In the genomic region with DNA sequence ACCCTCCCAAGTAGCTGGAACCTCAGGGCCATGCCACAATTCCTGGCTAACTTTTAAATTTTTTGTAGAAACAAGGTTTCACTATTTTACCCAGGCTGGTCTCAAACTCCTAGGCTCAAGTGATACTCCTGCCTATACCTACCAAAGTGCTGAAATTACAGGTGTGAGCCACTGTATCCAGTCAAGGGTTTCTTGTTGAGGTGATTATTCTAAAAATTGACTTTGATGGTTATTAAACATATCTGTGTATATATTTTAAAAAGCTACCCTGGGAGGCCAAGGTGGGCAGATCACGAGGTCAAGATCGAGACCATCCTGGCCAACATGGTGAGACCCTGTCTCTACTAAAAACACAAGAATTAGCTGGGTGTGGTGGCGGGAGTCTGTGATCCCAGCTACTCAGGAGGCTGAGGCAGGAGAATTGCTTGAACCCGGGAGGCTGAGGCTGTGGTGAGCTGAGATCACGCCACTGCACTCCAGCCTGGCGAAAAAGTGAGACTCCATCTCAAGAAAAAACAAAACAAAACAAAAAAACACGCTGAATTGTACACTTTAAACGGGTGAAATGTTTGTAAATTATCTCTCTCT, we compare ENCODE assay signal across 21 cellular contexts. TPM values are rescaled to one million over a fixed set of nuclear protein-coding genes. Genes with fewer than 3 reads are reported as not detected.
A peak's percentile ranks its signal among the peaks of the same experiment; 100 is the strongest.
DNase-seq lines count a peak whose midpoint lies in the region; ATAC-seq, FAIRE-seq and TF ChIP-seq lines count a peak whose summit lies in the region.
"Had no signal": no experiment of that assay in that cellular context is flagged by ENCODE, and none has a peak within 500 bp of the region (broad histone marks: within the 10 kb centered on the region; RNA-seq: fewer than 3 reads in every experiment).

No MANE protein-coding gene starts in this region.

- H3K14ac ChIP-seq in trophoblast cell (ENCODE audit: low read length), result no peak overlapping the region

- intact Hi-C loops in K562 (cut with micrococcal nuclease), result no loop called here

- H3K4me1 ChIP-seq in K562 (replicated peaks in 1 of 2; ENCODE audit: control insufficient read depth in 2 of 2, insufficient read depth in 2 of 2, low read length in 2 of 2) (peaks cover 16 to 19% of the 10 kb centered on the region in 2 experiments), trophoblast cell (ENCODE audit: control insufficient read depth in 1 of 2, insufficient read depth in 2 of 2, low read length in 2 of 2) (peaks cover 4 to 7% of the 10 kb centered on the region in 2 experiments)

- no peaks in the 10 kb centered on the region for H3K9me3 Mint-ChIP-seq in immature natural killer cell
- H3K9me3 Mint-ChIP-seq: CD4-positive, CD25-positive, alpha-beta regulatory T cell; CD8-positive, alpha-beta T cell; GM23338; H9 had no signal

- TF ChIP-seq EP300 in K562 (IDR thresholded peaks at IDR 0.05; ENCODE audit: low read length), result no peak

- no TSS peak for BruUV-seq in K562 (replicated peaks; lab: Mats Ljungman, UMichigan)

- H3K79me1 ChIP-seq in trophoblast cell (ENCODE audit: low read length), result peaks cover 9% of the 10 kb centered on the region

- no peak overlapping the region for H4K8ac ChIP-seq in trophoblast cell (ENCODE audit: low read depth, low read length)

- H3K9me1 ChIP-seq in K562 (ENCODE audit: control insufficient read depth, insufficient read depth, low read length), result peaks cover 4% of the 10 kb centered on the region

- no peak overlapping the region for H2BK12ac ChIP-seq in trophoblast cell (ENCODE audit: low read length)

- in situ Hi-C loops in K562 (cut with MboI), result no loop called here
- in situ Hi-C loops in brain microvascular endothelial cell (cut with HindIII; ENCODE audit: low pct_ligation_motif_present, low sequenced_read_pairs), result no loop called here

- no peak for FAIRE-seq in K562 (lab: Jason Lieb, UNC)
- FAIRE-seq: D721Med, GM12878, GM18507 had no signal

- POLR2A ChIA-PET in K562 (lab: Yijun Ruan, JAX), result interaction anchor here (0.7 to 45.6 kb wide), 7 partner anchors 11 to 55 kb away, joined by 3 to 1351 read pairs (median 6); partner anchors contain the start of gene MAPK1

- H3K36me3 ChIP-seq in K562 (ENCODE audit: control insufficient read depth, insufficient read depth, low read length) (peaks cover 25% of the 10 kb centered on the region; the same call in 2 of the 3 replicates), trophoblast cell (ENCODE audit: control insufficient read depth in 1 of 2, insufficient read depth in 2 of 2, low read length in 2 of 2) (no peaks in the 10 kb centered on the region), brain microvascular endothelial cell (replicated peaks) (no peaks in the 10 kb centered on the region)

- no peak overlapping the region for H3K18ac ChIP-seq in trophoblast cell (ENCODE audit: low read length)

- TF ChIP-seq CTCF in K562 (IDR thresholded peaks at IDR 0.05 in 2 of 3, conservative IDR thresholded peaks at IDR 0.05 in 1 of 3; ENCODE audit: insufficient read depth in 2 of 3, low read depth in 1 of 3, low read length in 3 of 3) (no peak), brain microvascular endothelial cell (IDR thresholded peaks at IDR 0.05; ENCODE audit: low read depth, low read length, missing control alignments) (no peak)

- H2BK5ac ChIP-seq in trophoblast cell (ENCODE audit: low read depth, low read length, poor library complexity), result no peak overlapping the region

- H2BK120ac ChIP-seq in trophoblast cell (ENCODE audit: insufficient read depth, low read length, poor library complexity), result no peak overlapping the region

- no peak overlapping the region for H3K23ac ChIP-seq in trophoblast cell (ENCODE audit: low read length)

- H3K4me2 ChIP-seq in K562 (ENCODE audit: insufficient read depth, low read length), result no peak overlapping the region
- no peak overlapping the region for H3K4me2 ChIP-seq in trophoblast cell (ENCODE audit: low read length)
- H3K4me2 ChIP-seq: BLaER1, GM23338 had no signal

- no peak overlapping the region for H2AFZ ChIP-seq in K562 (ENCODE audit: low read depth, low read length)
- no peak overlapping the region for H2AFZ ChIP-seq in trophoblast cell (ENCODE audit: insufficient read depth, low read length, poor library complexity)
- H2AFZ ChIP-seq: GM23338 had no signal

- H3K9me3 ChIP-seq in K562 (replicated peaks; ENCODE audit: control insufficient read depth, insufficient read depth, low read depth, low read length) (no peaks in the 10 kb centered on the region), trophoblast cell (ENCODE audit: insufficient read depth, low read depth, low read length) (no peaks in the 10 kb centered on the region)

- no peak overlapping the region for H3K4me3 Mint-ChIP-seq in immature natural killer cell
- H3K4me3 Mint-ChIP-seq: B cell; CD4-positive, CD25-positive, alpha-beta regulatory T cell; CD8-positive, alpha-beta T cell; GM23338; H9 had no signal

- H3K27ac ChIP-seq in K562 (ENCODE audit: extremely low read depth, low read depth, low read length), result no peak overlapping the region
- no peak overlapping the region for H3K27ac ChIP-seq in trophoblast cell (ENCODE audit: low read depth, low read length)
- H3K27ac ChIP-seq in brain microvascular endothelial cell, result no peak overlapping the region
- H3K27ac ChIP-seq: BLaER1, C4-2B had no signal

- TF ChIP-seq POLR2A in K562 (conservative IDR thresholded peaks at IDR 0.05), result no peak

- CTCF ChIA-PET in K562 (lab: Yijun Ruan, JAX; ENCODE audit: low intra/inter-chr PET ratio), result no interaction called here

- peak overlapping the region; percentile 40 for H3K4ac ChIP-seq in trophoblast cell (ENCODE audit: low read depth, low read length)

- H4K20me1 ChIP-seq in K562 (replicated peaks; ENCODE audit: control insufficient read depth, insufficient read depth, low read length), result peaks cover 70% of the 10 kb centered on the region

- H3K27me3 Mint-ChIP-seq in immature natural killer cell (ENCODE audit: low read depth in 3 of 3), result peaks cover 3 to 8% (median 4%) of the 10 kb centered on the region in 3 donors
- H3K27me3 Mint-ChIP-seq: B cell; CD4-positive, CD25-positive, alpha-beta regulatory T cell had no signal

- H2AK5ac ChIP-seq in trophoblast cell (ENCODE audit: low read length), result no peak overlapping the region

- TF ChIP-seq RAD21 in K562 (CRISPR knock-in tag; conservative IDR thresholded peaks at IDR 0.05 in 1 of 2, IDR thresholded peaks at IDR 0.05 in 1 of 2), result no peak

- H3K4me3 ChIP-seq in K562 (no peak overlapping the region), trophoblast cell (ENCODE audit: low read depth, low read length) (no peak overlapping the region), brain microvascular endothelial cell (ENCODE audit: low read depth, low read length) (no peak overlapping the region)
- H3K4me3 ChIP-seq: BLaER1, GM12878, GM23338 had no signal

- H4K12ac ChIP-seq in trophoblast cell (ENCODE audit: low read depth, low read length), result no peak overlapping the region

- peaks cover 74 to 88% of the 10 kb centered on the region in 2 donors for H3K4me1 Mint-ChIP-seq in immature natural killer cell

- H3K9ac ChIP-seq in K562 (ENCODE audit: insufficient read depth in 1 of 2, low read depth in 2 of 2, low read length in 2 of 2) (0 out of 4 replicates have a peak overlapping the region, but pooled peaks of 1 of the 2 experiments have one; percentile 3), trophoblast cell (ENCODE audit: low read length) (no peak overlapping the region)
- H3K9ac ChIP-seq: BLaER1 had no signal

- H3K36me3 Mint-ChIP-seq in immature natural killer cell, result no peaks in the 10 kb centered on the region

- DNase-seq in K562 (ENCODE audit: extremely low read depth in 1 of 4, low spot score in 3 of 4) (no peak), immature natural killer cell (no peak), trophoblast cell (no peak), cerebellum (ENCODE audit: low spot score) (no peak), brain microvascular endothelial cell (no peak)
- DNase-seq: CD4-positive, CD25-positive, alpha-beta regulatory T cell; CD8-positive, alpha-beta T cell; DMS 273 treated with DMSO at 0.1 percent for 48 hours; DMS79; EL; GDM1; H9 had no signal

- H3K27ac Mint-ChIP-seq in immature natural killer cell, result peak overlapping the region in 4 of 6 donors; percentile 36 to 85 (median 69)
- H3K27ac Mint-ChIP-seq: B cell; CD8-positive, alpha-beta T cell; GM23338; H9 had no signal

- H3K27me3 ChIP-seq in K562 (ENCODE audit: control insufficient read depth in 2 of 2, insufficient read depth in 2 of 2, low read length in 2 of 2) (no peaks in the 10 kb centered on the region), trophoblast cell (ENCODE audit: insufficient read depth, low read length) (no peaks in the 10 kb centered on the region), brain microvascular endothelial cell (replicated peaks) (no peaks in the 10 kb centered on the region)
- H3K27me3 ChIP-seq: BLaER1 had no signal

- H4K91ac ChIP-seq in trophoblast cell (ENCODE audit: low read depth, low read length), result no peak overlapping the region

- ATAC-seq in K562, result no peak
- no peak for ATAC-seq in HG03439 (IDR thresholded peaks at IDR 0.05; ENCODE audit: unreplicated experiment)
- ATAC-seq: CD8-positive, alpha-beta T cell; GM12878; GM23338; HCT116 had no signal

- H3K79me2 ChIP-seq in K562 (ENCODE audit: control insufficient read depth, insufficient read depth, low read length), result peaks cover 92% of the 10 kb centered on the region
- H3K79me2 ChIP-seq in trophoblast cell (ENCODE audit: control insufficient read depth, insufficient read depth, low read length, poor library complexity), result peaks cover 8% of the 10 kb centered on the region

- WGBS in K562 (ENCODE audit: insufficient coverage, low coverage, missing lambda C conversion rate), result 83% methylated on average over 8 of the region's 8 CpGs
- WGBS in trophoblast cell (ENCODE audit: extremely low coverage, insufficient coverage, insufficient read length), result no CpG with 5 or more reads among the region's 8 CpGs

RNA-seq across cellular contexts. Expression of gene MAPK1, which starts 27.1 kb away (rescaled TPM):
- 220 and 305 TPM in 2 replicates for total RNA-seq in K562 (2011; cell fraction: chromatin; rRNA removed; ENCODE audit: low replicate concordance)
- 68.7 and 81.2 TPM in 2 replicates for total RNA-seq in K562 (2011; cell fraction: nucleolus; rRNA removed)
- total RNA-seq in K562 (2011; cell fraction: nucleoplasm; rRNA removed), result 142 and 210 TPM in 2 replicates
- 183 and 249 TPM in 2 replicates for total RNA-seq in K562 (2014; rRNA removed)
- 319 and 370 TPM in 2 replicates for total RNA-seq in K562 (2014; rRNA removed; fragmentation: Illumina TruSeq; extraction: Trizol)
- total RNA-seq in K562 (2015; rRNA removed; fragmentation: Illumina TruSeq; extraction: Trizol), result 283 and 289 TPM in 2 replicates
- total RNA-seq in K562 (2021), result 464 and 475 TPM in 2 replicates
- polyA plus RNA-seq in K562 (2011; rRNA removed), result 381 and 575 TPM in 2 replicates
- polyA plus RNA-seq in K562 (2011; cell fraction: cytosol; rRNA removed), result 168 and 240 TPM in 2 replicates
- polyA plus RNA-seq in K562 (2011; cell fraction: nucleus; rRNA removed), result 236 and 309 TPM in 2 replicates
- polyA plus RNA-seq in K562 (2012), result 233 and 368 TPM in 2 replicates
- polyA plus RNA-seq in K562 (2014; fragmentation: Illumina TruSeq; extraction: Trizol), result 260 and 350 TPM in 2 replicates
- 10 to 100 TPM; 46.3 to 51.4 TPM for polyA plus RNA-seq in K562 (2014; fragmentation: Nextera tagmentation; extraction: Ambion mirVana)
- polyA plus RNA-seq in K562 (2014; rRNA removed), result 146 and 212 TPM in 2 replicates
- 295 and 429 TPM in 2 replicates for polyA minus RNA-seq in K562 (2011; rRNA and poly(A)+ RNA removed)
- polyA minus RNA-seq in K562 (2011; cell fraction: cytosol; rRNA and poly(A)+ RNA removed), result 100 and 114 TPM in 2 replicates
- 36.5 and 66.6 TPM in 2 replicates for polyA minus RNA-seq in K562 (2011; cell fraction: nucleus; rRNA and poly(A)+ RNA removed)
- polyA plus RNA-seq in immature natural killer cell, result 100 to 1,000 TPM; 151 to 168 (median 162) TPM
- 42.9 and 43.3 TPM in 2 replicates for polyA plus RNA-seq in trophoblast cell (2013)
- total RNA-seq in cerebellum, result 59.7 TPM
